ENCODE assay signal across 23 cellular contexts in the genomic region with DNA sequence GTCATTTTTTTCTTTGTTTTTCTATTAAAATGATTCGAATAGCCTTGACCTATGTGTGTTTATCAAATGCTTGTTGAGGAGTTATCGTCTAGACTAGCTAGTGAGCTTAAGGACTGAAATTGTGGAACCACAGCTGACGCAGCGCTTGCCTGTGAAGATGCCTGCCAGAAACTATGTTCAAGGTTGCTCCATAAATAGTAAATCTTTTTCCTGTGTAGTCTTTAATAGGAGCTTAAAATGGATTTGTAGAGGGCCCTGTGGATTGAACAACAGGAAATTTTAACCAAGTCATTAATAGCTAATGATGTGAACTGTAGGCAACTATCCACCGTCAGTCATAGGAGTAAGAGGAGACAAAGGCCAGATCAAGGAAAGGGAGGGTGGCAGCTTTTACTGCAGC.
DNase-seq lines count a peak whose midpoint lies in the region; TF ChIP-seq lines count a peak whose summit lies in the region.
"Had no signal": no experiment of that assay in that cellular context is flagged by ENCODE, and none has a peak within 500 bp of the region (broad histone marks: within the 10 kb centered on the region; RNA-seq: fewer than 3 reads in every experiment).

No MANE protein-coding gene starts in this region.

- H3K9me3 ChIP-seq in smooth muscle cell (replicated peaks; ENCODE audit: low read depth), result no peaks in the 10 kb centered on the region
- H3K9me3 ChIP-seq: breast epithelium, HAP-1 had no signal

- no peaks in the 10 kb centered on the region for H4K20me1 ChIP-seq in smooth muscle cell (ENCODE audit: low read depth)

- H2AFZ ChIP-seq in smooth muscle cell (ENCODE audit: low read depth), result no peak overlapping the region

- no peak overlapping the region for H3K4me3 Mint-ChIP-seq in mesothelial cell of epicardium
- H3K4me3 Mint-ChIP-seq: activated CD4-positive, alpha-beta memory T cell treated with anti-CD3 and anti-CD28 coated beads for 36 hours; activated naive CD8-positive, alpha-beta T cell treated with anti-CD3 and anti-CD28 coated beads, Interleukin-2, amount 50 U/mL, for 24 hours; CD4-positive, alpha-beta memory T cell; naive thymus-derived CD4-positive, alpha-beta T cell had no signal

- H3K27ac ChIP-seq in smooth muscle cell (ENCODE audit: low read depth), result peak overlapping the region; percentile 99
- H3K27ac ChIP-seq: breast epithelium had no signal

- peak overlapping the region; percentile 80 for H3K4me2 ChIP-seq in smooth muscle cell

- no peaks in the 10 kb centered on the region for H3K27me3 ChIP-seq in smooth muscle cell (ENCODE audit: low read depth)
- H3K27me3 ChIP-seq: breast epithelium had no signal

- no peaks in the 10 kb centered on the region for H3K36me3 Mint-ChIP-seq in mesothelial cell of epicardium
- H3K36me3 Mint-ChIP-seq: activated CD4-positive, alpha-beta memory T cell treated with anti-CD3 and anti-CD28 coated beads for 36 hours; CD4-positive, alpha-beta memory T cell; naive thymus-derived CD4-positive, alpha-beta T cell had no signal

- TF ChIP-seq CTCF in LNCaP clone FGC (IDR thresholded peaks at IDR 0.05; ENCODE audit: control insufficient read depth, extremely low read depth, insufficient read depth) (no peak), mesothelial cell of epicardium (IDR thresholded peaks at IDR 0.05; ENCODE audit: unreplicated experiment) (no peak), smooth muscle cell (IDR thresholded peaks at IDR 0.05; ENCODE audit: borderline replicate concordance, insufficient read depth, poor library complexity, severe bottlenecking) (no peak), foreskin fibroblast (IDR thresholded peaks at IDR 0.05; ENCODE audit: low read depth, low read length) (no peak)

- no peak overlapping the region for H3K4me3 ChIP-seq in LNCaP clone FGC (ENCODE audit: low read depth, low read length)
- H3K4me3 ChIP-seq in smooth muscle cell, result no peak overlapping the region
- H3K4me3 ChIP-seq in foreskin fibroblast (ENCODE audit: low read depth in 1 of 2, low read length in 2 of 2), result no peak overlapping the region
- H3K4me3 ChIP-seq: breast epithelium, HAP-1, K562 had no signal

- no peaks in the 10 kb centered on the region for H3K27me3 Mint-ChIP-seq in mesothelial cell of epicardium (ENCODE audit: low read depth)
- H3K27me3 Mint-ChIP-seq: activated CD4-positive, alpha-beta memory T cell treated with anti-CD3 and anti-CD28 coated beads for 36 hours; activated naive CD8-positive, alpha-beta T cell treated with anti-CD3 and anti-CD28 coated beads, Interleukin-2, amount 50 U/mL, for 24 hours; CD4-positive, alpha-beta memory T cell; naive thymus-derived CD4-positive, alpha-beta T cell had no signal

- H3F3A ChIP-seq in smooth muscle cell (ENCODE audit: low read depth), result peaks cover 20% of the 10 kb centered on the region

- peak overlapping the region; percentile 58 for H3K27ac Mint-ChIP-seq in mesothelial cell of epicardium
- H3K27ac Mint-ChIP-seq: activated CD4-positive, alpha-beta memory T cell treated with anti-CD3 and anti-CD28 coated beads for 36 hours; activated naive CD8-positive, alpha-beta T cell treated with anti-CD3 and anti-CD28 coated beads, Interleukin-2, amount 50 U/mL, for 24 hours; CD4-positive, alpha-beta memory T cell; naive thymus-derived CD4-positive, alpha-beta T cell had no signal

- H3K9ac ChIP-seq in smooth muscle cell (ENCODE audit: low read depth), result peak overlapping the region; percentile 86

- H3K36me3 ChIP-seq in smooth muscle cell (ENCODE audit: low read depth), result no peaks in the 10 kb centered on the region
- H3K36me3 ChIP-seq: breast epithelium, HAP-1 had no signal

- peaks cover 26% of the 10 kb centered on the region for H3K4me1 ChIP-seq in smooth muscle cell (ENCODE audit: low read depth)
- H3K4me1 ChIP-seq: breast epithelium had no signal

- DNase-seq in LNCaP clone FGC (ENCODE audit: low read depth), result peak; percentile 82
- DNase-seq in dermis blood vessel endothelial cell, result peak; percentile 66
- no peak for DNase-seq in mesothelial cell of epicardium (ENCODE audit: low spot score in 2 of 2, unreplicated experiment in 2 of 2)
- DNase-seq in smooth muscle cell (lab: John Stamatoyannopoulos, UW; ENCODE audit: unreplicated experiment), result no peak
- no peak for DNase-seq in middle frontal gyrus (ENCODE audit: extremely low spot score, low spot score)
- DNase-seq in GM19238 (ENCODE audit: insufficient read length, low spot score), result no peak
- no peak for DNase-seq in foreskin fibroblast
- DNase-seq: activated CD4-positive, alpha-beta memory T cell treated with anti-CD3 and anti-CD28 coated beads for 36 hours; activated gamma-delta T cell; activated naive CD8-positive, alpha-beta T cell treated with anti-CD3 and anti-CD28 coated beads, Interleukin-2, amount 50 U/mL, for 24 hours; activated T-cell treated with anti-CD3 and anti-CD28 coated beads for 4 hours; CD4-positive, alpha-beta memory T cell; DMS153; hypothalamus; islet precursor cell; mammary epithelial cell; naive thymus-derived CD4-positive, alpha-beta T cell; NCI-H146; NCI-H524; T-helper 2 cell had no signal

- H3K4me1 Mint-ChIP-seq in mesothelial cell of epicardium, result peaks cover 35% of the 10 kb centered on the region
- H3K4me1 Mint-ChIP-seq: activated naive CD8-positive, alpha-beta T cell treated with anti-CD3 and anti-CD28 coated beads, Interleukin-2, amount 50 U/mL, for 24 hours; CD4-positive, alpha-beta memory T cell; naive thymus-derived CD4-positive, alpha-beta T cell had no signal

- WGBS in smooth muscle cell (ENCODE audit: low lambda C conversion rate), result 9% methylated on average over 5 of the region's 5 CpGs

- H3K79me2 ChIP-seq in smooth muscle cell (ENCODE audit: low read depth), result no peaks in the 10 kb centered on the region

- no peaks in the 10 kb centered on the region for H3K9me3 Mint-ChIP-seq in mesothelial cell of epicardium
- H3K9me3 Mint-ChIP-seq: activated naive CD8-positive, alpha-beta T cell treated with anti-CD3 and anti-CD28 coated beads, Interleukin-2, amount 50 U/mL, for 24 hours had no signal

Comparison
In these comparisons a context has a peak if more than half of its experiments do, and no peak if none do; other contexts are left out.
1. DNase-seq: peak in LNCaP clone FGC (single experiment) and dermis blood vessel endothelial cell (single experiment); none in mesothelial cell of epicardium (0 of 2), smooth muscle cell (single experiment), middle frontal gyrus (single experiment), GM19238 (single experiment) and foreskin fibroblast (0 of 2).